ENCODE assay signal across 7 cellular contexts in genomic region chr3:177441813-177442646, GRCh38.
A peak's percentile ranks its signal among the peaks of the same experiment; 100 is the strongest.
DNase-seq lines count a peak whose midpoint lies in the region; ATAC-seq and TF ChIP-seq lines count a peak whose summit lies in the region.

No MANE protein-coding gene starts in this region.

- H3K27ac Mint-ChIP-seq in T-helper 17 cell, result no peak overlapping the region
- no peak overlapping the region for H3K27ac Mint-ChIP-seq in activated naive CD4-positive, alpha-beta T cell treated with anti-CD3 and anti-CD28 coated beads, Interleukin-2, amount 50 U/mL, for 72 hours

- intact Hi-C loops in upper lobe of right lung (cut with DNase I), result no loop called here

- DNase-seq in T-helper 17 cell (no peak), upper lobe of right lung (no peak), NCI-H2171 treated with DMSO at 0.1 percent for 48 hours (lab: John Stamatoyannopoulos, UW) (no peak), dermis blood vessel endothelial cell (no peak)
- DNase-seq in activated naive CD4-positive, alpha-beta T cell treated with anti-CD3 and anti-CD28 coated beads, Interleukin-2, amount 50 U/mL, for 72 hours (ENCODE audit: low spot score in 2 of 2), result no peak

- H3K36me3 Mint-ChIP-seq in T-helper 17 cell (ENCODE audit: low read depth), result no peaks in the 10 kb centered on the region
- H3K36me3 Mint-ChIP-seq in activated naive CD4-positive, alpha-beta T cell treated with anti-CD3 and anti-CD28 coated beads, Interleukin-2, amount 50 U/mL, for 72 hours, result no peaks in the 10 kb centered on the region

- H3K9me3 ChIP-seq in T-helper 17 cell (ENCODE audit: control insufficient read depth, low read length, poor library complexity, severe bottlenecking) (no peaks in the 10 kb centered on the region), upper lobe of right lung (no peaks in the 10 kb centered on the region)

- no peaks in the 10 kb centered on the region for H3K27me3 ChIP-seq in upper lobe of right lung

- peak; percentile 96 for ATAC-seq in GM19351 (IDR thresholded peaks at IDR 0.05; ENCODE audit: unreplicated experiment)
- peak; percentile 98 for ATAC-seq in HG03060 (IDR thresholded peaks at IDR 0.05; ENCODE audit: low read depth, unreplicated experiment)
- peak; percentile 44 for ATAC-seq in T-helper 17 cell
- ATAC-seq in upper lobe of right lung, result peak; percentile 18
- ATAC-seq in activated naive CD4-positive, alpha-beta T cell treated with anti-CD3 and anti-CD28 coated beads, Interleukin-2, amount 50 U/mL, for 72 hours, result no peak

- no peaks in the 10 kb centered on the region for H3K9me3 Mint-ChIP-seq in activated naive CD4-positive, alpha-beta T cell treated with anti-CD3 and anti-CD28 coated beads, Interleukin-2, amount 50 U/mL, for 72 hours

- peaks cover 2% of the 10 kb centered on the region for H3K4me1 Mint-ChIP-seq in T-helper 17 cell

- no peaks in the 10 kb centered on the region for H3K27me3 Mint-ChIP-seq in T-helper 17 cell

- H3K4me1 ChIP-seq in upper lobe of right lung, result peaks cover 16% of the 10 kb centered on the region

- H3K36me3 ChIP-seq in upper lobe of right lung, result no peaks in the 10 kb centered on the region

- no peak overlapping the region for H3K4me3 Mint-ChIP-seq in T-helper 17 cell

- no peak for TF ChIP-seq CTCF in upper lobe of right lung (IDR thresholded peaks at IDR 0.05)

- H3K27ac ChIP-seq in upper lobe of right lung, result peak overlapping the region; percentile 7

- H3K4me3 ChIP-seq in upper lobe of right lung, result peak overlapping the region; percentile 5

Comparison
In these comparisons a context has a peak if more than half of its experiments do, and no peak if none do; other contexts are left out.
1. ATAC-seq: peak in GM19351 (single experiment), HG03060 (single experiment), T-helper 17 cell (single experiment) and upper lobe of right lung (single experiment); none in activated naive CD4-positive, alpha-beta T cell treated with anti-CD3 and anti-CD28 coated beads, Interleukin-2, amount 50 U/mL, for 72 hours (0 of 2).